In genomic region chr10:128416231-128416630, GRCh38 we compare ENCODE assay signal across 30 cellular contexts.
"Had no signal": no experiment of that assay in that cellular context is flagged by ENCODE, and none has a peak within 500 bp of the region (broad histone marks: within the 10 kb centered on the region; RNA-seq: fewer than 3 reads in every experiment).

No MANE protein-coding gene starts in this region.

- H3K4me2 ChIP-seq: neural progenitor cell had no signal

- H3K27me3 Mint-ChIP-seq: stimulated activated memory B cell treated with anti-CD40 and anti-IgM and Interleukin-4, amounts not matched to agents 10 μg/mL and 1 μg/mL and 100 μg/mL, for 72 hours had no signal

- H3K4me1 Mint-ChIP-seq: mesothelial cell of epicardium; naive B cell; natural killer cell; neural progenitor cell; stimulated activated memory B cell treated with anti-CD40 and anti-IgM and Interleukin-4, amounts not matched to agents 10 μg/mL and 1 μg/mL and 100 μg/mL, for 72 hours; stimulated activated naive CD8-positive, alpha-beta T cell treated with anti-CD3 and anti-CD28 coated beads, Interleukin-15, amount 100 ng/mL, for 72 hours had no signal

- H3K4me3 ChIP-seq: left ventricle myocardium inferior, lung, neural progenitor cell, ovary, sigmoid colon, spleen, tibial nerve, upper lobe of left lung had no signal

- DNase-seq: hippocampal formation; kidney; left colon; left ventricle myocardium inferior; mesendoderm; naive B cell; natural killer cell; nephron progenitor cell; occipital lobe; ovary; right cardiac atrium; sigmoid colon; small intestine; spleen; stimulated activated CD4-positive, alpha-beta T cell treated with anti-CD3 and anti-CD28 coated beads, Interleukin-1b, Interleukin-23, amount 100 ng/mL, for 48 hours; stimulated activated CD4-positive, alpha-beta T cell treated with anti-CD3 and anti-CD28 coated beads, Interleukin-2, amount 100 ng/mL, for 48 hours; stimulated activated CD4-positive, alpha-beta T cell treated with anti-CD3 and anti-CD28 coated beads, Interleukin-4, amount 100 ng/mL, for 4 hours; stimulated activated CD8-positive, alpha-beta memory T cell treated with anti-CD3 and anti-CD28 coated beads, Interleukin-4, amount 100 ng/mL, for 48 hours; stimulated activated naive CD4-positive, alpha-beta T cell treated with Interleukin-2 at 50 U/mL for 16 hours; stimulated activated naive CD8-positive, alpha-beta T cell treated with anti-CD3 and anti-CD28 coated beads, Interleukin-15, amount 100 ng/mL, for 72 hours; substantia nigra; upper lobe of left lung had no signal

- FAIRE-seq: kidney, small intestine, urothelium cell line had no signal

- H3K27me3 ChIP-seq: neural progenitor cell, neutrophil, ovary, sigmoid colon, tibial nerve, upper lobe of left lung had no signal

- H2AFZ ChIP-seq: neural progenitor cell had no signal

- H3K36me3 ChIP-seq: left ventricle myocardium inferior, neural progenitor cell, neutrophil, ovary, sigmoid colon, spleen, tibial nerve, upper lobe of left lung had no signal

- ATAC-seq: left colon; natural killer cell; right cardiac atrium; stimulated activated memory B cell treated with anti-CD40 and anti-IgM and Interleukin-4, amounts not matched to agents 10 μg/mL and 1 μg/mL and 100 μg/mL, for 72 hours; stimulated activated naive CD8-positive, alpha-beta T cell treated with anti-CD3 and anti-CD28 coated beads, Interleukin-15, amount 100 ng/mL, for 72 hours had no signal

- H3K27ac Mint-ChIP-seq: mesothelial cell of epicardium; naive B cell; natural killer cell; nephron progenitor cell; neural progenitor cell; progenitor cell of endocrine pancreas; stimulated activated memory B cell treated with anti-CD40 and anti-IgM and Interleukin-4, amounts not matched to agents 10 μg/mL and 1 μg/mL and 100 μg/mL, for 72 hours; stimulated activated naive CD8-positive, alpha-beta T cell treated with anti-CD3 and anti-CD28 coated beads, Interleukin-15, amount 100 ng/mL, for 72 hours had no signal

- H3K4me1 ChIP-seq: left ventricle myocardium inferior, neural progenitor cell, spleen, tibial nerve, upper lobe of left lung had no signal

- H3K4me3 Mint-ChIP-seq: mesothelial cell of epicardium; naive B cell; natural killer cell; nephron progenitor cell; neural progenitor cell; stimulated activated memory B cell treated with anti-CD40 and anti-IgM and Interleukin-4, amounts not matched to agents 10 μg/mL and 1 μg/mL and 100 μg/mL, for 72 hours; stimulated activated naive CD8-positive, alpha-beta T cell treated with anti-CD3 and anti-CD28 coated beads, Interleukin-15, amount 100 ng/mL, for 72 hours had no signal

- H3K9me3 Mint-ChIP-seq: nephron progenitor cell, neural progenitor cell had no signal

- H3K27ac ChIP-seq: left ventricle myocardium inferior, neural progenitor cell, neutrophil, ovary, sigmoid colon, spleen, tibial nerve, upper lobe of left lung had no signal

- H3K9ac ChIP-seq: neural progenitor cell had no signal

- H3K36me3 Mint-ChIP-seq: mesothelial cell of epicardium; naive B cell; natural killer cell; neural progenitor cell; stimulated activated memory B cell treated with anti-CD40 and anti-IgM and Interleukin-4, amounts not matched to agents 10 μg/mL and 1 μg/mL and 100 μg/mL, for 72 hours had no signal

- H3K9me3 ChIP-seq: left ventricle myocardium inferior, neutrophil, ovary, sigmoid colon, tibial nerve, upper lobe of left lung had no signal
